Comparison of ENCODE assay signal across 13 cellular contexts in genomic region chrX:9940397-9940796, GRCh38. TPM values are rescaled to one million over a fixed set of nuclear protein-coding genes. Genes with fewer than 3 reads are reported as not detected.
DNase-seq lines count a peak whose midpoint lies in the region; ATAC-seq and TF ChIP-seq lines count a peak whose summit lies in the region.
"Had no signal": no experiment of that assay in that cellular context is flagged by ENCODE, and none has a peak within 500 bp of the region (broad histone marks: within the 10 kb centered on the region; RNA-seq: fewer than 3 reads in every experiment).

No MANE protein-coding gene starts in this region.

- intact Hi-C loops in aorta (cut with DNase I) = no loop called here

- H3K27ac ChIP-seq in aorta (ENCODE audit: low read depth in 1 of 2, low read length in 2 of 2) = no peak overlapping the region
- H3K27ac ChIP-seq: ascending aorta had no signal

- H3K4me1 ChIP-seq in aorta (ENCODE audit: control insufficient read depth in 1 of 2, insufficient read depth in 2 of 2, low read length in 2 of 2) = no peaks in the 10 kb centered on the region
- H3K4me1 ChIP-seq: ascending aorta had no signal

- 90 to 94% methylated on average over 13 of the region's 13 CpGs for WGBS in aorta, 2 donors

- POLR2A ChIA-PET in AG04449 (lab: Yijun Ruan, JAX) = no interaction called here

- DNase-seq in AG04449 (ENCODE audit: low read depth, low spot score) (peak; percentile 37), HPDE6-E6E7 (ENCODE audit: extremely low spot score) (peak; percentile 81), anterior cingulate cortex (lab: John Stamatoyannopoulos, UW) (peak in 39 of 58 donors; percentile 1 to 74 (median 26)), iPS-NIHi11 (ENCODE audit: low spot score) (peak; percentile 41), NCI-H510A treated with DMSO at 0.1 percent for 48 hours (lab: John Stamatoyannopoulos, UW) (no peak), aorta (no peak), NCI-H526 treated with DMSO at 0.1 percent for 48 hours (lab: John Stamatoyannopoulos, UW) (no peak)
- DNase-seq: NCI-H446; stimulated activated naive CD4-positive, alpha-beta T cell had no signal

- H3K27me3 ChIP-seq in aorta (ENCODE audit: control insufficient read depth in 1 of 2, insufficient read depth in 2 of 2, low read length in 1 of 2) = no peaks in the 10 kb centered on the region
- H3K27me3 ChIP-seq: ascending aorta had no signal

- no peak for TF ChIP-seq CTCF in AG04449 (IDR thresholded peaks at IDR 0.05; ENCODE audit: insufficient read depth, low read length, missing control alignments)

- H3K4me3 ChIP-seq in AG04449 (ENCODE audit: low read depth, low read length) = no peak overlapping the region
- H3K4me3 ChIP-seq in aorta (ENCODE audit: low read length in 2 of 2) = no peak overlapping the region
- H3K4me3 ChIP-seq: ascending aorta, smooth muscle cell had no signal

- ATAC-seq in aorta (ENCODE audit: low FRiP score) (no peak), HG02973 (IDR thresholded peaks at IDR 0.05; ENCODE audit: unreplicated experiment) (no peak)

- CTCF ChIA-PET in AG04449 (lab: Yijun Ruan, JAX) = no interaction called here

- H3K36me3 ChIP-seq in aorta (ENCODE audit: control insufficient read depth in 1 of 2, insufficient read depth in 2 of 2, low read length in 1 of 2) = no peaks in the 10 kb centered on the region
- H3K36me3 ChIP-seq: ascending aorta had no signal

- no peaks in the 10 kb centered on the region for H3K9me3 ChIP-seq in aorta (ENCODE audit: control insufficient read depth, low read length)
- H3K9me3 ChIP-seq: ascending aorta had no signal

RNA-seq across cellular contexts. Expression of gene CLDN34, which starts 26.8 kb away (rescaled TPM):
- total RNA-seq in aorta = under 1 TPM in 1 of 2 donors, not detected in 1; 0.36 TPM
- not detected for polyA plus RNA-seq in aorta
- total RNA-seq: ascending aorta, mononuclear cell had no signal
- polyA plus RNA-seq: smooth muscle cell had no signal

Comparison
In these comparisons a context has a peak if more than half of its experiments do, and no peak if none do; other contexts are left out.
1. DNase-seq: peak in AG04449 (single experiment), HPDE6-E6E7 (single experiment), anterior cingulate cortex (39 of 58) and iPS-NIHi11 (single experiment); none in NCI-H510A treated with DMSO at 0.1 percent for 48 hours (single experiment), aorta (0 of 2) and NCI-H526 treated with DMSO at 0.1 percent for 48 hours (single experiment).